Comparison of ENCODE assay signal across 9 cellular contexts in genomic region chr7:95609277-95609971, GRCh38. TPM values are rescaled to one million over a fixed set of nuclear protein-coding genes. Genes with fewer than 3 reads are reported as not detected.
DNase-seq lines count a peak whose midpoint lies in the region; ATAC-seq, FAIRE-seq and TF ChIP-seq lines count a peak whose summit lies in the region.
"Had no signal": no experiment of that assay in that cellular context is flagged by ENCODE, and none has a peak within 500 bp of the region (broad histone marks: within the 10 kb centered on the region; RNA-seq: fewer than 3 reads in every experiment).

No MANE protein-coding gene starts in this region.

- CTCF ChIA-PET in Calu3 (lab: Charles Lee): interaction anchor here (0.7 to 1.0 kb wide), 4 partner anchors 20 to 128 kb away, joined by 3 to 5 read pairs (median 4); no protein-coding TSS in a partner anchor

- BruUV-seq in Calu3 (replicated peaks; lab: Mats Ljungman, UMichigan): no TSS peak

- H3K4me3 Mint-ChIP-seq in Calu3 (ENCODE audit: low read depth, unreplicated experiment) (no peak overlapping the region), naive B cell (peak overlapping the region; percentile 77 to 94 (median 86))
- no peak overlapping the region for H3K4me3 Mint-ChIP-seq in activated CD4-positive, alpha-beta T cell treated with anti-CD3 and anti-CD28 coated beads, Interleukin-2, amount 10 ng/mL, durations not matched to agents 24 days and 14 days
- H3K4me3 Mint-ChIP-seq: central memory CD8-positive, alpha-beta T cell had no signal

- H3K4me1 Mint-ChIP-seq in Calu3 (ENCODE audit: low read depth, unreplicated experiment): peaks cover 37% of the 10 kb centered on the region
- peaks cover 48 to 61% (median 56%) of the 10 kb centered on the region in 3 donors for H3K4me1 Mint-ChIP-seq in naive B cell
- no peaks in the 10 kb centered on the region for H3K4me1 Mint-ChIP-seq in activated CD4-positive, alpha-beta T cell treated with anti-CD3 and anti-CD28 coated beads, Interleukin-2, amount 10 ng/mL, durations not matched to agents 24 days and 14 days
- H3K4me1 Mint-ChIP-seq: central memory CD8-positive, alpha-beta T cell had no signal

- H3K36me3 Mint-ChIP-seq in Calu3 (ENCODE audit: insufficient read depth, unreplicated experiment) (no peaks in the 10 kb centered on the region), naive B cell (peaks cover 7 to 13% of the 10 kb centered on the region in 2 donors)
- H3K36me3 Mint-ChIP-seq in activated CD4-positive, alpha-beta T cell treated with anti-CD3 and anti-CD28 coated beads, Interleukin-2, amount 10 ng/mL, durations not matched to agents 24 days and 14 days (ENCODE audit: low read depth): no peaks in the 10 kb centered on the region

- DNase-seq in Calu3: no peak
- peak; percentile 70 for DNase-seq in NCI-H510A treated with DMSO at 0.1 percent for 48 hours (lab: John Stamatoyannopoulos, UW)
- no peak for DNase-seq in naive B cell
- no peak for DNase-seq in stimulated activated naive CD4-positive, alpha-beta T cell treated with Interleukin-2 at 50 U/mL for 16 hours (lab: John Stamatoyannopoulos, UW)
- DNase-seq in epidermal melanocyte (ENCODE audit: insufficient read length, low spot score): no peak
- DNase-seq in activated CD4-positive, alpha-beta T cell treated with anti-CD3 and anti-CD28 coated beads, Interleukin-2, amount 10 ng/mL, durations not matched to agents 24 days and 14 days: no peak

- FAIRE-seq in endometrium (lab: Jason Lieb, UNC): peak; percentile 88

- intact Hi-C loops in Calu3 (cut with micrococcal nuclease; ENCODE audit: unreplicated experiment): loop anchor here (5.0 kb wide), 1 partner anchor 73 kb away; no protein-coding TSS in a partner anchor
- intact Hi-C loops in activated CD4-positive, alpha-beta T cell treated with anti-CD3 and anti-CD28 coated beads, Interleukin-2, amount 10 ng/mL, durations not matched to agents 24 days and 14 days (cut with micrococcal nuclease): no loop called here

- ATAC-seq in naive B cell (ENCODE audit: low read depth in 2 of 2): no peak
- no peak for ATAC-seq in HG03565 (IDR thresholded peaks at IDR 0.05; ENCODE audit: unreplicated experiment)

- peak overlapping the region; percentile 52 for H3K27ac Mint-ChIP-seq in Calu3 (ENCODE audit: unreplicated experiment)
- peak overlapping the region in 5 of 6 donors; percentile 67 to 94 (median 91) for H3K27ac Mint-ChIP-seq in naive B cell
- H3K27ac Mint-ChIP-seq in activated CD4-positive, alpha-beta T cell treated with anti-CD3 and anti-CD28 coated beads, Interleukin-2, amount 10 ng/mL, durations not matched to agents 24 days and 14 days: no peak overlapping the region

- no peaks in the 10 kb centered on the region for H3K27me3 Mint-ChIP-seq in Calu3 (ENCODE audit: unreplicated experiment)
- no peaks in the 10 kb centered on the region for H3K27me3 Mint-ChIP-seq in naive B cell
- H3K27me3 Mint-ChIP-seq in activated CD4-positive, alpha-beta T cell treated with anti-CD3 and anti-CD28 coated beads, Interleukin-2, amount 10 ng/mL, durations not matched to agents 24 days and 14 days: peaks cover 6% of the 10 kb centered on the region

- H3K9me3 Mint-ChIP-seq in Calu3 (ENCODE audit: low read depth, unreplicated experiment) (peaks cover 5% of the 10 kb centered on the region), naive B cell (peaks cover 0 to 19% (median 9%) of the 10 kb centered on the region in 7 donors)
- H3K9me3 Mint-ChIP-seq in activated CD4-positive, alpha-beta T cell treated with anti-CD3 and anti-CD28 coated beads, Interleukin-2, amount 10 ng/mL, durations not matched to agents 24 days and 14 days: peaks cover 4% of the 10 kb centered on the region

- no peak for TF ChIP-seq CTCF in Calu3 (IDR thresholded peaks at IDR 0.05; ENCODE audit: unreplicated experiment)

RNA-seq across cellular contexts. Expression of gene PDK4, which starts 13.1 kb away (rescaled TPM):
- total RNA-seq in Calu3 (2022): 6.5 and 7.1 TPM in 2 replicates
- polyA plus RNA-seq in naive B cell (ENCODE audit: low read depth in 6 of 6): 10 to 100 TPM in 1 of 6 donors, 1 to 10 TPM in 5; 1.3 to 32.4 (median 2.5) TPM
- not detected in 2 replicates for total RNA-seq in activated CD4-positive, alpha-beta T cell treated with anti-CD3 and anti-CD28 coated beads, Interleukin-2, amount 10 ng/mL, durations not matched to agents 24 days and 14 days

Comparison
In these comparisons a context has a peak if more than half of its experiments do, and no peak if none do; other contexts are left out.
1. H3K4me3 Mint-ChIP-seq: peak in naive B cell (8 of 8); none in Calu3 (single experiment) and activated CD4-positive, alpha-beta T cell treated with anti-CD3 and anti-CD28 coated beads, Interleukin-2, amount 10 ng/mL, durations not matched to agents 24 days and 14 days (single experiment).